1 cellular context compared by ENCODE assay signal in the genomic region with DNA sequence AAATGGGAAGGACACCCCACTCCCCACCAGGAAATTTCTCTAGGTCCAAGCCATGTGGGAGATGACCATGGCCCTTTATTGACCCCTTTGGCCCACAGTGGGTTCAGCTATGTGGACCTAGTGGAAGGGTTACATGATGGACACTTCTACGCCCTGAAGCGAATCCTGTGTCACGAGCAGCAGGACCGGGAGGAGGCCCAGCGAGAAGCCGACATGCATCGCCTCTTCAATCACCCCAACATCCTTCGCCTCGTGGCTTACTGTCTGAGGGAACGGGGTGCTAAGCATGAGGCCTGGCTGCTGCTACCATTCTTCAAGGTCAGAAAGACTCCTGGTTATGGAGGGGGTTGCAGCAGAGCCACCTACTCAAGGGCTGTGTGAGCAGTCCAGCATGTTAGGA.
TF ChIP-seq lines count a peak whose summit lies in the region.

No MANE protein-coding gene starts in this region.

TF ChIP-seq in HepG2, 621 proteins besides CTCF, POLR2A, EP300 and RAD21:
- TF ChIP-seq RARG (CRISPR knock-in tag; IDR thresholded peaks at IDR 0.05; ENCODE audit: low read depth) (no peak), TEAD2 (CRISPR knock-in tag; IDR thresholded peaks at IDR 0.05) (no peak), ZIK1 (CRISPR knock-in tag; IDR thresholded peaks at IDR 0.05; ENCODE audit: borderline replicate concordance, low read depth) (0 out of 2 replicates have a peak, but pooled peaks have one; percentile 29), CENPBD1 (CRISPR knock-in tag; IDR thresholded peaks at IDR 0.05; ENCODE audit: borderline replicate concordance, low read depth) (no peak), RARA (CRISPR knock-in tag; IDR thresholded peaks at IDR 0.05) (peak; percentile 30; the same call in 1 of the 2 replicates), ZNF605 (CRISPR knock-in tag; IDR thresholded peaks at IDR 0.05) (0 out of 2 replicates have a peak, but pooled peaks have one; percentile 18)
